14 cellular contexts compared by ENCODE assay signal in the genomic region with DNA sequence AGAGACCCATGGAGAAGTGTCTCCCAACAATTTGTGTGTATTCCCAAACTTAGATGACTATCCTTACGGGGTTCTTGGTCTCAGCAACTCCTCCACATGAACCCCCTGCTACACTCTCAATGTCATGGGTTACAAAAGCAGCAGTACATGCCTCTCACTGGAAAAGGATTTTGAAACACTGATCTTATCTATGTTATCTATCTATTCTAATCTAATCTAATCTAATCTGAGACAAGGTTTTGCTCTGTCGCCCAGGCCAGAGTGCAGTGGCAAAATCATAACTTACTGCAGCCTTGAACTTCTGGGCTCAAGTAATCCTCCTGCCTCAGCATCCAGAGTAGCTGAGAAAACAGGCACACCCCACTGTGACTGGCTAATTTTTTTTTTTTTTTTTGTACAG. TPM values are rescaled to one million over a fixed set of nuclear protein-coding genes. Genes with fewer than 3 reads are reported as not detected.
DNase-seq lines count a peak whose midpoint lies in the region; ATAC-seq and TF ChIP-seq lines count a peak whose summit lies in the region.
"Had no signal": no experiment of that assay in that cellular context is flagged by ENCODE, and none has a peak within 500 bp of the region (broad histone marks: within the 10 kb centered on the region; RNA-seq: fewer than 3 reads in every experiment).

No MANE protein-coding gene starts in this region.

- peak overlapping the region; percentile 28 for H3K4me3 ChIP-seq in CD8-positive, alpha-beta memory T cell (ENCODE audit: low read length)
- H3K4me3 ChIP-seq in smooth muscle cell = no peak overlapping the region
- H3K4me3 ChIP-seq: BLaER1 treated with 17β-estradiol and CSF1 and Interleukin-3, amounts not matched to agents 10 nM and 100 nM; hepatocyte had no signal

- peak overlapping the region; percentile 64 to 86 (median 82) for H3K4me3 Mint-ChIP-seq in CD8-positive, alpha-beta memory T cell
- H3K4me3 Mint-ChIP-seq in activated T-helper 2 cell treated with anti-CD3 and anti-CD28 coated beads, Interferon-gamma antibody, Interleukin-2, Interleukin-4, amounts not matched to agents 10 μg/mL and 5 μg/mL and 100 μg/mL, durations not matched to agents 14 hours and 24 hours and 36 hours (ENCODE audit: low read depth) = no peak overlapping the region
- H3K4me3 Mint-ChIP-seq: nephron progenitor cell had no signal

- H3K4me2 ChIP-seq in smooth muscle cell = no peak overlapping the region
- H3K4me2 ChIP-seq: BLaER1 treated with 17β-estradiol and CSF1 and Interleukin-3, amounts not matched to agents 10 nM and 100 nM; hepatocyte had no signal

- H3K9me3 Mint-ChIP-seq in CD8-positive, alpha-beta memory T cell = no peaks in the 10 kb centered on the region
- H3K9me3 Mint-ChIP-seq in activated T-helper 2 cell treated with anti-CD3 and anti-CD28 coated beads, Interferon-gamma antibody, Interleukin-2, Interleukin-4, amounts not matched to agents 10 μg/mL and 5 μg/mL and 100 μg/mL, durations not matched to agents 14 hours and 24 hours and 36 hours = no peaks in the 10 kb centered on the region
- H3K9me3 Mint-ChIP-seq: nephron progenitor cell had no signal

- no peak overlapping the region for H3K9ac ChIP-seq in smooth muscle cell (ENCODE audit: low read depth)
- H3K9ac ChIP-seq: BLaER1 treated with 17β-estradiol and CSF1 and Interleukin-3, amounts not matched to agents 10 nM and 100 nM had no signal

- POLR2A ChIA-PET in CD8-positive, alpha-beta memory T cell (lab: Charles Lee) = interaction anchor here (1.1 to 1.4 kb wide), 2 partner anchors 19 to 24 kb away, joined by 3 to 7 read pairs; a partner anchor contains a TSS

- no peaks in the 10 kb centered on the region for H3K9me3 ChIP-seq in CD8-positive, alpha-beta memory T cell (ENCODE audit: low read length)
- H3K9me3 ChIP-seq in smooth muscle cell (replicated peaks; ENCODE audit: low read depth) = no peaks in the 10 kb centered on the region

- peaks cover 5% of the 10 kb centered on the region for H3F3A ChIP-seq in smooth muscle cell (ENCODE audit: low read depth)

- WGBS in smooth muscle cell (ENCODE audit: low lambda C conversion rate) = 88% methylated on average over 2 of the region's 2 CpGs

- peaks cover 14% of the 10 kb centered on the region for H4K20me1 ChIP-seq in smooth muscle cell (ENCODE audit: low read depth)
- H4K20me1 ChIP-seq: BLaER1 treated with 17β-estradiol and CSF1 and Interleukin-3, amounts not matched to agents 10 nM and 100 nM had no signal

- H3K79me2 ChIP-seq in smooth muscle cell (ENCODE audit: low read depth) = peaks cover 99% of the 10 kb centered on the region

- H3K4me1 ChIP-seq in CD8-positive, alpha-beta memory T cell (ENCODE audit: insufficient read depth, low read length) = peaks cover 33% of the 10 kb centered on the region
- peaks cover 19% of the 10 kb centered on the region for H3K4me1 ChIP-seq in smooth muscle cell (ENCODE audit: low read depth)
- H3K4me1 ChIP-seq: BLaER1 treated with 17β-estradiol and CSF1 and Interleukin-3, amounts not matched to agents 10 nM and 100 nM had no signal

- peaks cover 0 to 2% (median 0%) of the 10 kb centered on the region in 3 donors for H3K36me3 Mint-ChIP-seq in CD8-positive, alpha-beta memory T cell
- peaks cover 6% of the 10 kb centered on the region for H3K36me3 Mint-ChIP-seq in activated T-helper 2 cell treated with anti-CD3 and anti-CD28 coated beads, Interferon-gamma antibody, Interleukin-2, Interleukin-4, amounts not matched to agents 10 μg/mL and 5 μg/mL and 100 μg/mL, durations not matched to agents 14 hours and 24 hours and 36 hours (ENCODE audit: low read depth)

- ATAC-seq in GM21423 (IDR thresholded peaks at IDR 0.05; ENCODE audit: unreplicated experiment) = peak; percentile 10
- ATAC-seq in left colon = no peak
- no peak for ATAC-seq in HG03095 (IDR thresholded peaks at IDR 0.05; ENCODE audit: unreplicated experiment)
- ATAC-seq: left lobe of liver had no signal

- CTCF ChIA-PET in CD8-positive, alpha-beta memory T cell (lab: Charles Lee) = interaction anchor here (0.9 to 1.4 kb wide), 2 partner anchors 9 to 15 kb away, joined by 3 to 5 read pairs; no protein-coding TSS in a partner anchor

- H3K27ac ChIP-seq in CD8-positive, alpha-beta memory T cell (ENCODE audit: low read depth, low read length) = no peak overlapping the region
- H3K27ac ChIP-seq in layer of hippocampus (ENCODE audit: low read depth, low read length) (peak overlapping the region; percentile 59), smooth muscle cell (ENCODE audit: low read depth) (no peak overlapping the region)
- H3K27ac ChIP-seq: BLaER1 treated with 17β-estradiol and CSF1 and Interleukin-3, amounts not matched to agents 10 nM and 100 nM; hepatocyte had no signal

- no peak for TF ChIP-seq CTCF in smooth muscle cell (IDR thresholded peaks at IDR 0.05; ENCODE audit: borderline replicate concordance, insufficient read depth, poor library complexity, severe bottlenecking)

- no peaks in the 10 kb centered on the region for H3K27me3 ChIP-seq in CD8-positive, alpha-beta memory T cell (ENCODE audit: insufficient read depth, low read length, poor library complexity, severe bottlenecking)
- H3K27me3 ChIP-seq in layer of hippocampus (ENCODE audit: control insufficient read depth, insufficient read depth, low read length) = no peaks in the 10 kb centered on the region
- no peaks in the 10 kb centered on the region for H3K27me3 ChIP-seq in smooth muscle cell (ENCODE audit: low read depth)
- H3K27me3 ChIP-seq: BLaER1 treated with 17β-estradiol and CSF1 and Interleukin-3, amounts not matched to agents 10 nM and 100 nM; hepatocyte had no signal

- DNase-seq in CD8-positive, alpha-beta memory T cell = no peak
- DNase-seq in activated T-helper 2 cell treated with anti-CD3 and anti-CD28 coated beads, Interferon-gamma antibody, Interleukin-2, Interleukin-4, amounts not matched to agents 10 μg/mL and 5 μg/mL and 100 μg/mL, durations not matched to agents 14 hours and 24 hours and 36 hours (ENCODE audit: low spot score) = no peak
- DNase-seq in left colon (no peak), smooth muscle cell (lab: John Stamatoyannopoulos, UW; ENCODE audit: unreplicated experiment) (no peak)
- DNase-seq: activated CD4-positive, CD25-positive, alpha-beta regulatory T cell treated with anti-CD3 and anti-CD28 coated beads, Interleukin-2, amount 50 U/mL, for 72 hours; activated gamma-delta T cell; cerebellar nuclear complex; nephron progenitor cell had no signal

- intact Hi-C loops in activated T-helper 2 cell treated with anti-CD3 and anti-CD28 coated beads, Interferon-gamma antibody, Interleukin-2, Interleukin-4, amounts not matched to agents 10 μg/mL and 5 μg/mL and 100 μg/mL, durations not matched to agents 14 hours and 24 hours and 36 hours (cut with micrococcal nuclease) = loop anchor here (1.0 kb wide), 2 partner anchors 24 to 37 kb away; no protein-coding TSS in a partner anchor
- intact Hi-C loops in left colon (cut with DNase I, micrococcal nuclease) = no loop called here

- H3K4me1 Mint-ChIP-seq in CD8-positive, alpha-beta memory T cell = peaks cover 52 to 65% (median 62%) of the 10 kb centered on the region in 3 donors
- H3K4me1 Mint-ChIP-seq in activated T-helper 2 cell treated with anti-CD3 and anti-CD28 coated beads, Interferon-gamma antibody, Interleukin-2, Interleukin-4, amounts not matched to agents 10 μg/mL and 5 μg/mL and 100 μg/mL, durations not matched to agents 14 hours and 24 hours and 36 hours (ENCODE audit: low read depth) = peaks cover 43% of the 10 kb centered on the region

- H3K27ac Mint-ChIP-seq in CD8-positive, alpha-beta memory T cell = peak overlapping the region; percentile 14 to 92 (median 85)
- peak overlapping the region; percentile 81 for H3K27ac Mint-ChIP-seq in activated T-helper 2 cell treated with anti-CD3 and anti-CD28 coated beads, Interferon-gamma antibody, Interleukin-2, Interleukin-4, amounts not matched to agents 10 μg/mL and 5 μg/mL and 100 μg/mL, durations not matched to agents 14 hours and 24 hours and 36 hours
- H3K27ac Mint-ChIP-seq: nephron progenitor cell had no signal

- H3K36me3 ChIP-seq in CD8-positive, alpha-beta memory T cell (ENCODE audit: insufficient read depth, low read length) = no peaks in the 10 kb centered on the region
- H3K36me3 ChIP-seq in smooth muscle cell (ENCODE audit: low read depth) = no peaks in the 10 kb centered on the region
- H3K36me3 ChIP-seq: BLaER1 treated with 17β-estradiol and CSF1 and Interleukin-3, amounts not matched to agents 10 nM and 100 nM had no signal

- H2AFZ ChIP-seq in smooth muscle cell (ENCODE audit: low read depth) = no peak overlapping the region
- H2AFZ ChIP-seq: hepatocyte had no signal

- H3K27me3 Mint-ChIP-seq in CD8-positive, alpha-beta memory T cell = no peaks in the 10 kb centered on the region
- no peaks in the 10 kb centered on the region for H3K27me3 Mint-ChIP-seq in activated T-helper 2 cell treated with anti-CD3 and anti-CD28 coated beads, Interferon-gamma antibody, Interleukin-2, Interleukin-4, amounts not matched to agents 10 μg/mL and 5 μg/mL and 100 μg/mL, durations not matched to agents 14 hours and 24 hours and 36 hours (ENCODE audit: low read depth)

RNA-seq across cellular contexts. Expression of a gene that starts 19.3 kb away (rescaled TPM):
- total RNA-seq in CD8-positive, alpha-beta memory T cell = 10 to 100 TPM; 15.9 to 16.7 TPM
- polyA plus RNA-seq in CD8-positive, alpha-beta memory T cell = 29.7 TPM
- 21.1 and 24.4 TPM in 2 replicates for total RNA-seq in activated T-helper 2 cell treated with anti-CD3 and anti-CD28 coated beads, Interferon-gamma antibody, Interleukin-2, Interleukin-4, amounts not matched to agents 10 μg/mL and 5 μg/mL and 100 μg/mL, durations not matched to agents 14 hours and 24 hours and 36 hours
- 1 to 10 TPM; 2.8 to 6.9 TPM for total RNA-seq in left colon
- total RNA-seq in smooth muscle cell = 28.3 and 36.9 TPM in 2 replicates
- polyA plus RNA-seq in smooth muscle cell = 33.7 and 35.8 TPM in 2 replicates
